Comparison of ENCODE assay signal across 13 cellular contexts in genomic region chr10:103856497-103857175, GRCh38. TPM values are rescaled to one million over a fixed set of nuclear protein-coding genes. Genes with fewer than 3 reads are reported as not detected.
A peak's percentile ranks its signal among the peaks of the same experiment; 100 is the strongest.
DNase-seq lines count a peak whose midpoint lies in the region; ATAC-seq and TF ChIP-seq lines count a peak whose summit lies in the region.
"Had no signal": no experiment of that assay in that cellular context is flagged by ENCODE, and none has a peak within 500 bp of the region (broad histone marks: within the 10 kb centered on the region; RNA-seq: fewer than 3 reads in every experiment).

No MANE protein-coding gene starts in this region.

- H3K9me3 Mint-ChIP-seq in activated T-helper 17 cell treated with anti-CD3 and anti-CD28 coated beads, Interleukin-2, amount 50 U/mL, for 72 hours = no peaks in the 10 kb centered on the region
- no peaks in the 10 kb centered on the region for H3K9me3 Mint-ChIP-seq in type B pancreatic cell

- H3K27ac Mint-ChIP-seq in activated T-helper 17 cell treated with anti-CD3 and anti-CD28 coated beads, Interleukin-2, amount 50 U/mL, for 72 hours = no peak overlapping the region
- peak overlapping the region; percentile 59 for H3K27ac Mint-ChIP-seq in type B pancreatic cell

- intact Hi-C loops in left ventricle myocardium inferior (cut with micrococcal nuclease) (no loop called here), left cardiac atrium (cut with DNase I) (loop anchor here (10.0 kb wide), 2 partner anchors 72 to 82 kb away; no protein-coding TSS in a partner anchor), left colon (cut with DNase I, micrococcal nuclease) (loop anchor here in 1 of 2 donors (5.0 kb wide), 1 partner anchor 139 kb away; no protein-coding TSS in a partner anchor)

- peaks cover 8% of the 10 kb centered on the region for H3K4me1 Mint-ChIP-seq in activated T-helper 17 cell treated with anti-CD3 and anti-CD28 coated beads, Interleukin-2, amount 50 U/mL, for 72 hours
- peaks cover 45% of the 10 kb centered on the region for H3K4me1 Mint-ChIP-seq in type B pancreatic cell (ENCODE audit: unreplicated experiment)

- H3K4me3 Mint-ChIP-seq in activated T-helper 17 cell treated with anti-CD3 and anti-CD28 coated beads, Interleukin-2, amount 50 U/mL, for 72 hours = peak overlapping the region; percentile 55
- peak overlapping the region; percentile 84 for H3K4me3 Mint-ChIP-seq in type B pancreatic cell

- peaks cover 45% of the 10 kb centered on the region for H3K4me1 ChIP-seq in left ventricle myocardium inferior

- no peaks in the 10 kb centered on the region for H3K36me3 ChIP-seq in left ventricle myocardium inferior
- H3K36me3 ChIP-seq: neutrophil had no signal

- H3K36me3 Mint-ChIP-seq in activated T-helper 17 cell treated with anti-CD3 and anti-CD28 coated beads, Interleukin-2, amount 50 U/mL, for 72 hours (ENCODE audit: low read depth) = no peaks in the 10 kb centered on the region
- H3K36me3 Mint-ChIP-seq in type B pancreatic cell = no peaks in the 10 kb centered on the region

- no peak for ATAC-seq in left cardiac atrium
- no peak for ATAC-seq in activated T-helper 17 cell treated with anti-CD3 and anti-CD28 coated beads, Interleukin-2, amount 50 U/mL, for 72 hours (replicated peaks)
- ATAC-seq in left lobe of liver = peak; percentile 3
- no peak for ATAC-seq in left colon

- peaks cover 30% of the 10 kb centered on the region for H3K27me3 Mint-ChIP-seq in activated T-helper 17 cell treated with anti-CD3 and anti-CD28 coated beads, Interleukin-2, amount 50 U/mL, for 72 hours
- H3K27me3 Mint-ChIP-seq in type B pancreatic cell = peaks cover 10% of the 10 kb centered on the region

- no peaks in the 10 kb centered on the region for H3K27me3 ChIP-seq in left ventricle myocardium inferior (ENCODE audit: low read depth)

- no peaks in the 10 kb centered on the region for H3K9me3 ChIP-seq in left ventricle myocardium inferior (replicated peaks)
- H3K9me3 ChIP-seq: neutrophil had no signal

- peak overlapping the region; percentile 87 for H3K4me3 ChIP-seq in left ventricle myocardium inferior

- DNase-seq in left ventricle myocardium inferior = no peak
- DNase-seq in left cardiac atrium = no peak
- no peak for DNase-seq in left lobe of liver (ENCODE audit: low spot score)
- DNase-seq in type B pancreatic cell (ENCODE audit: extremely low spot score, unreplicated experiment) = no peak
- no peak for DNase-seq in occipital lobe (lab: John Stamatoyannopoulos, UW)
- no peak for DNase-seq in left colon
- DNase-seq in A172 (ENCODE audit: low spot score) = no peak
- DNase-seq: DMS79 treated with DMSO at 0.1 percent for 48 hours, foreskin melanocyte, HCEC 1CT, NCI-H526 had no signal

- no peak for TF ChIP-seq CTCF in left ventricle myocardium inferior (IDR thresholded peaks at IDR 0.05; ENCODE audit: borderline replicate concordance)
- no peak for TF ChIP-seq CTCF in type B pancreatic cell (conservative IDR thresholded peaks at IDR 0.05)

- H3K27ac ChIP-seq in left ventricle myocardium inferior (replicated peaks) = peak overlapping the region; percentile 87
- H3K27ac ChIP-seq: neutrophil had no signal

RNA-seq across cellular contexts. Expression of gene SH3PXD2A, which starts 1.3 kb away (rescaled TPM):
- total RNA-seq in left ventricle myocardium inferior (34.4 TPM), left cardiac atrium (10 to 100 TPM; 24.6 to 27.7 TPM), left lobe of liver (43.5 TPM), type B pancreatic cell (ENCODE audit: low replicate concordance) (22.3 and 38.6 TPM in 2 replicates), occipital lobe (8.7 TPM), left colon (10 to 100 TPM; 48.5 to 49.4 TPM)
- total RNA-seq in activated T-helper 17 cell treated with anti-CD3 and anti-CD28 coated beads, Interleukin-2, amount 50 U/mL, for 72 hours = 10 to 100 TPM in 1 of 2 donors, 1 to 10 TPM in 1; 8.0 to 19.3 TPM
- total RNA-seq in A172 (2014; rRNA removed; shearing (Covaris generic)) = 1.7 and 2.0 TPM in 2 replicates
